10 cellular contexts compared by ENCODE assay signal in the genomic region with DNA sequence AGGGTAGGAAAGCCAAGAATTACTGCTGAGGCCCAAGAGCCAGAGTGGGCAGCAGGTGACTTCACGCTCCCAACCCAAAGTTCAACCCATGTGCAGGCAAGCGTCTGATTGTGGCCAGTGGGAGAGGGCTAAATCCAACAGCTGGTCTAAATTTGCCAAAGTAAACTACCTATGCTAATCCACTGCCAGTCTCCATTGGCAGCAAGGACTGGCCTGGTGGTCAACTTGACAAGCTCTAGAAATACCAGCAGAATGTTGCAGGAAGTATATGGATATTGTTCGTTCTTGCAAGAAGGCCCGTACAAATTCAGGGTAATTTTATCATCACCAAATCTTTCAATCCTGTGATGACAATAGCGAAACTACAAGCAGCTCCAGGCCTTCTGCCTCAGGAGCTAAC. TPM values are rescaled to one million over a fixed set of nuclear protein-coding genes. Genes with fewer than 3 reads are reported as not detected.
A peak's percentile ranks its signal among the peaks of the same experiment; 100 is the strongest.
DNase-seq lines count a peak whose midpoint lies in the region; ATAC-seq, FAIRE-seq and TF ChIP-seq lines count a peak whose summit lies in the region.
"Had no signal": no experiment of that assay in that cellular context is flagged by ENCODE, and none has a peak within 500 bp of the region (broad histone marks: within the 10 kb centered on the region; RNA-seq: fewer than 3 reads in every experiment).

No MANE protein-coding gene starts in this region.

- H3K36me3 Mint-ChIP-seq in nephron progenitor cell (ENCODE audit: low read depth), result no peaks in the 10 kb centered on the region

- peaks cover 56% of the 10 kb centered on the region for H3K4me1 Mint-ChIP-seq in nephron progenitor cell

- peaks cover 3 to 13% of the 10 kb centered on the region in 2 donors for H3K36me3 ChIP-seq in duodenal mucosa (ENCODE audit: control insufficient read depth in 1 of 2, insufficient read depth in 2 of 2, low read length in 2 of 2)

- H3K27ac ChIP-seq in C4-2B (peak overlapping the region; percentile 86; the same call in 1 of the 2 replicates), duodenal mucosa (ENCODE audit: low read depth, low read length) (no peak overlapping the region)

- H3K9ac ChIP-seq in duodenal mucosa (ENCODE audit: low read depth in 1 of 2, low read length in 2 of 2), result peak overlapping the region; percentile 48 to 97

- no peaks in the 10 kb centered on the region for H3K27me3 ChIP-seq in duodenal mucosa (ENCODE audit: control insufficient read depth in 1 of 2, insufficient read depth in 2 of 2, low read length in 2 of 2)

- ATAC-seq in esophagus mucosa, result no peak
- ATAC-seq: sciatic nerve had no signal

- TF ChIP-seq CTCF in C4-2B (conservative IDR thresholded peaks at IDR 0.05) (no peak), nephron progenitor cell (IDR thresholded peaks at IDR 0.05) (no peak), D721Med (IDR thresholded peaks at IDR 0.05; ENCODE audit: insufficient read depth, missing control alignments) (no peak)

- H3K27me3 Mint-ChIP-seq in nephron progenitor cell (ENCODE audit: low read depth, poor library complexity), result peaks cover 17% of the 10 kb centered on the region

- peak overlapping the region; percentile 28 for H3K4me3 Mint-ChIP-seq in nephron progenitor cell

- no peak overlapping the region for H3K27ac Mint-ChIP-seq in nephron progenitor cell

- H3K4me3 ChIP-seq in duodenal mucosa (ENCODE audit: low read depth in 1 of 2, low read length in 2 of 2), result peak overlapping the region; percentile 81 to 89

- DNase-seq in NCI-H2029 (lab: John Stamatoyannopoulos, UW), result peak; percentile 20
- DNase-seq in nephron progenitor cell, result no peak
- no peak for DNase-seq in NCI-H2081 treated with DMSO at 0.1 percent for 48 hours (lab: John Stamatoyannopoulos, UW)
- no peak for DNase-seq in NOMO-1 treated with DMSO at 0.1 percent for 48 hours (lab: John Stamatoyannopoulos, UW; ENCODE audit: unreplicated experiment)
- no peak for DNase-seq in D721Med (ENCODE audit: insufficient read length, low spot score)

- H3K4me1 ChIP-seq in duodenal mucosa (ENCODE audit: control insufficient read depth in 1 of 2, insufficient read depth in 2 of 2, low read length in 2 of 2), result peaks cover 55 to 65% of the 10 kb centered on the region in 2 donors

- H3K9me3 ChIP-seq in duodenal mucosa (ENCODE audit: control insufficient read depth in 1 of 2, low read length in 2 of 2), result no peaks in the 10 kb centered on the region

- no peak for FAIRE-seq in D721Med (lab: Jason Lieb, UNC)
- FAIRE-seq: bronchial epithelial cell had no signal

- no peaks in the 10 kb centered on the region for H3K9me3 Mint-ChIP-seq in nephron progenitor cell

RNA-seq across cellular contexts. Expression of a gene that starts 1.5 kb away (rescaled TPM):
- total RNA-seq in esophagus mucosa, result 23.0 TPM

RNA-seq across cellular contexts. Expression of a gene that starts 8.3 kb away (rescaled TPM):
- total RNA-seq in esophagus mucosa, result not detected
- total RNA-seq: bronchial epithelial cell had no signal

RNA-seq across cellular contexts. Expression of a gene that starts 43.4 kb away (rescaled TPM):
- total RNA-seq in esophagus mucosa, result 25.7 TPM
